11 cellular contexts compared by ENCODE assay signal in the genomic region with DNA sequence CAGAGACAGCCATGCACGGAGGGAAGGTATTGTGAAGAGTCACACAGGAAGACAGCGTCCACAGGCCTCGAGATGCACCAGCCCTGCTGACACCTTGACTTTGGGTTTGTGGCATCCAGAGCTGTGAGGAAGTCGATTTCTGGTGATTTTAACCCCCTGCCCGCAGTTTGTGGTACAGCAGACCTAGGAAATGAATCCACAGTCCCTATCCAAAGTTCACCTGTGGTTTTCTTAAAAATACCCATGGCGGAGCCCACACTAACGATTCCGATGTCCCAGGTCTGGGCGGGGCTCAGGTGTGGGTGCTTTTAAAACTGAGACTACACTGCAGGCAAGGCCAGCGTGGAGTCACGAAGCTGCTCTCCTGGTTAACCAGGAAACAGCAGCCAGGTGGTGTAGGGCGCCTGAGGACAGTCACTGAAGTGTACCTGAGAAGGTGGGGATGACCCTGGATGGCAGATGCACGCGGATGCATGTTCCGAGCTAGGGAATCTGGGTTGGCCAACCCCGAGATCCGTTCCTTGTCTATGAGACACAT.
DNase-seq lines count a peak whose midpoint lies in the region; ATAC-seq lines count a peak whose summit lies in the region.
"Had no signal": no experiment of that assay in that cellular context is flagged by ENCODE, and none has a peak within 500 bp of the region (broad histone marks: within the 10 kb centered on the region; RNA-seq: fewer than 3 reads in every experiment).

No MANE protein-coding gene starts in this region.

- peaks cover 60% of the 10 kb centered on the region for H3K4me1 Mint-ChIP-seq in activated naive CD4-positive, alpha-beta T cell treated with anti-CD3 and anti-CD28 coated beads, Interleukin-2, amount 50 U/mL, for 24 hours

- ATAC-seq in GM18861 (IDR thresholded peaks at IDR 0.05; ENCODE audit: unreplicated experiment) (no peak), HG02642 (IDR thresholded peaks at IDR 0.05; ENCODE audit: poor library complexity, unreplicated experiment) (no peak)

- H3K27ac Mint-ChIP-seq in activated naive CD4-positive, alpha-beta T cell treated with anti-CD3 and anti-CD28 coated beads, Interleukin-2, amount 50 U/mL, for 24 hours, result no peak overlapping the region

- H3K27me3 Mint-ChIP-seq in activated naive CD4-positive, alpha-beta T cell treated with anti-CD3 and anti-CD28 coated beads, Interleukin-2, amount 50 U/mL, for 24 hours, result no peaks in the 10 kb centered on the region

- H3K36me3 Mint-ChIP-seq in activated naive CD4-positive, alpha-beta T cell treated with anti-CD3 and anti-CD28 coated beads, Interleukin-2, amount 50 U/mL, for 24 hours, result no peaks in the 10 kb centered on the region

- no peaks in the 10 kb centered on the region for H3K9me3 Mint-ChIP-seq in activated naive CD4-positive, alpha-beta T cell treated with anti-CD3 and anti-CD28 coated beads, Interleukin-2, amount 50 U/mL, for 24 hours
- H3K9me3 Mint-ChIP-seq: nephron had no signal

- H3K4me3 Mint-ChIP-seq in activated naive CD4-positive, alpha-beta T cell treated with anti-CD3 and anti-CD28 coated beads, Interleukin-2, amount 50 U/mL, for 24 hours, result peak overlapping the region; percentile 26
- H3K4me3 Mint-ChIP-seq: nephron had no signal

- DNase-seq in NCI-H2029 (lab: John Stamatoyannopoulos, UW) (peak; percentile 83), T-helper 9 cell (peak; percentile 56), NCI-H524 treated with DMSO at 0.1 percent for 48 hours (lab: John Stamatoyannopoulos, UW) (no peak), SIG-M5 treated with dmso at 0.1 percent for 504 hours (lab: John Stamatoyannopoulos, UW; ENCODE audit: unreplicated experiment) (no peak)
- DNase-seq in stimulated activated CD8-positive, alpha-beta memory T cell treated with anti-CD3 and anti-CD28 coated beads, Interleukin-15, amount 100 ng/mL, for 48 hours (ENCODE audit: low read depth in 2 of 2), result peak; percentile 52 to 69
- DNase-seq: hippocampal formation, MV-4-11 had no signal

Comparison
In these comparisons a context has a peak if more than half of its experiments do, and no peak if none do; other contexts are left out.
1. DNase-seq: peak in NCI-H2029 (single experiment), T-helper 9 cell (single experiment) and stimulated activated CD8-positive, alpha-beta memory T cell treated with anti-CD3 and anti-CD28 coated beads, Interleukin-15, amount 100 ng/mL, for 48 hours (2 of 2); none in NCI-H524 treated with DMSO at 0.1 percent for 48 hours (single experiment) and SIG-M5 treated with dmso at 0.1 percent for 504 hours (single experiment).